ENCODE assay signal across 11 cellular contexts in genomic region chr2:73897240-73897583, GRCh38. TPM values are rescaled to one million over a fixed set of nuclear protein-coding genes. Genes with fewer than 3 reads are reported as not detected.
DNase-seq lines count a peak whose midpoint lies in the region; ATAC-seq, FAIRE-seq and TF ChIP-seq lines count a peak whose summit lies in the region.
"Had no signal": no experiment of that assay in that cellular context is flagged by ENCODE, and none has a peak within 500 bp of the region (broad histone marks: within the 10 kb centered on the region; RNA-seq: fewer than 3 reads in every experiment).

No MANE protein-coding gene starts in this region.

- peak overlapping the region; percentile 99 for H3K27ac ChIP-seq in muscle layer of colon (ENCODE audit: low read depth, low read length)
- H3K27ac ChIP-seq in tibial artery: peak overlapping the region; percentile 88 to 91

- H3K4me3 Mint-ChIP-seq in activated CD8-positive, alpha-beta memory T cell treated with anti-CD3 and anti-CD28 coated beads, Interleukin-2, amount 10 ng/mL, durations not matched to agents 7 days and 5 days: no peak overlapping the region
- no peak overlapping the region for H3K4me3 Mint-ChIP-seq in activated naive CD8-positive, alpha-beta T cell treated with anti-CD3 and anti-CD28 coated beads for 36 hours
- H3K4me3 Mint-ChIP-seq: activated naive CD4-positive, alpha-beta T cell treated with anti-CD3 and anti-CD28 coated beads for 36 hours had no signal

- H3K9ac ChIP-seq in muscle layer of colon (ENCODE audit: low read length): peak overlapping the region; percentile 99

- H3K27me3 ChIP-seq in muscle layer of colon (ENCODE audit: control insufficient read depth in 1 of 2, insufficient read depth in 2 of 2, low read length in 2 of 2) (no peaks in the 10 kb centered on the region), tibial artery (no peaks in the 10 kb centered on the region)

- intact Hi-C loops in tibial artery (cut with DNase I; ENCODE audit: low total_unique reads): no loop called here

- ATAC-seq in activated CD8-positive, alpha-beta memory T cell treated with anti-CD3 and anti-CD28 coated beads, Interleukin-2, amount 10 ng/mL, durations not matched to agents 7 days and 5 days: peak; percentile 17

- no peak for DNase-seq in activated CD8-positive, alpha-beta memory T cell treated with anti-CD3 and anti-CD28 coated beads, Interleukin-2, amount 10 ng/mL, durations not matched to agents 7 days and 5 days
- DNase-seq in activated CD8-positive, alpha-beta memory T cell treated with anti-CD3 and anti-CD28 coated beads, Interleukin-2, amount 50 U/mL, for 4 hours: no peak
- no peak for DNase-seq in activated naive CD8-positive, alpha-beta T cell treated with anti-CD3 and anti-CD28 coated beads for 36 hours
- DNase-seq in tibial artery (peak in 1 of 2 donors; percentile 56), GM12891 (ENCODE audit: insufficient read length, low spot score) (no peak), NCI-H2107 treated with DMSO at 0.1 percent for 48 hours (lab: John Stamatoyannopoulos, UW; ENCODE audit: unreplicated experiment) (no peak), NCI-H146 (lab: John Stamatoyannopoulos, UW) (no peak)
- DNase-seq: NCI-H2171 treated with DMSO at 0.1 percent for 48 hours had no signal

- H3K9me3 ChIP-seq in muscle layer of colon (ENCODE audit: low read length) (no peaks in the 10 kb centered on the region), tibial artery (no peaks in the 10 kb centered on the region)

- no peak for FAIRE-seq in GM12891 (lab: Jason Lieb, UNC)
- FAIRE-seq: colon had no signal

- no peak for TF ChIP-seq CTCF in tibial artery (IDR thresholded peaks at IDR 0.05)

- H3K4me1 ChIP-seq in muscle layer of colon (ENCODE audit: insufficient read depth, low read length) (peaks cover 25% of the 10 kb centered on the region), tibial artery (peaks cover 0 to 74% (median 21%) of the 10 kb centered on the region in 4 donors)

- peaks cover 40% of the 10 kb centered on the region for H3K4me1 Mint-ChIP-seq in activated CD8-positive, alpha-beta memory T cell treated with anti-CD3 and anti-CD28 coated beads, Interleukin-2, amount 10 ng/mL, durations not matched to agents 7 days and 5 days
- H3K4me1 Mint-ChIP-seq in activated naive CD8-positive, alpha-beta T cell treated with anti-CD3 and anti-CD28 coated beads for 36 hours: peaks cover 32% of the 10 kb centered on the region

- H3K36me3 Mint-ChIP-seq in activated CD8-positive, alpha-beta memory T cell treated with anti-CD3 and anti-CD28 coated beads, Interleukin-2, amount 10 ng/mL, durations not matched to agents 7 days and 5 days: no peaks in the 10 kb centered on the region
- H3K36me3 Mint-ChIP-seq in activated naive CD8-positive, alpha-beta T cell treated with anti-CD3 and anti-CD28 coated beads for 36 hours: no peaks in the 10 kb centered on the region

- H3K4me3 ChIP-seq in muscle layer of colon (ENCODE audit: low read depth in 1 of 2, low read length in 2 of 2) (peak overlapping the region; percentile 47 to 83), tibial artery (peak overlapping the region; percentile 60 to 62)

- peak overlapping the region; percentile 82 for H3K27ac Mint-ChIP-seq in activated CD8-positive, alpha-beta memory T cell treated with anti-CD3 and anti-CD28 coated beads, Interleukin-2, amount 10 ng/mL, durations not matched to agents 7 days and 5 days
- H3K27ac Mint-ChIP-seq in activated naive CD8-positive, alpha-beta T cell treated with anti-CD3 and anti-CD28 coated beads for 36 hours: peak overlapping the region; percentile 80

- CTCF ChIA-PET in activated CD8-positive, alpha-beta memory T cell treated with anti-CD3 and anti-CD28 coated beads, Interleukin-2, amount 10 ng/mL, durations not matched to agents 7 days and 5 days (lab: Charles Lee): interaction anchor here (1.4 to 1.6 kb wide), 3 partner anchors 11 to 73 kb away, joined by 6 to 9 read pairs (median 6); no protein-coding TSS in a partner anchor

- no peaks in the 10 kb centered on the region for H3K27me3 Mint-ChIP-seq in activated CD8-positive, alpha-beta memory T cell treated with anti-CD3 and anti-CD28 coated beads, Interleukin-2, amount 10 ng/mL, durations not matched to agents 7 days and 5 days
- H3K27me3 Mint-ChIP-seq in activated naive CD8-positive, alpha-beta T cell treated with anti-CD3 and anti-CD28 coated beads for 36 hours: no peaks in the 10 kb centered on the region

- H3K36me3 ChIP-seq in muscle layer of colon (ENCODE audit: insufficient read depth, low read length): peaks cover 81% of the 10 kb centered on the region
- H3K36me3 ChIP-seq in tibial artery: peaks cover 1 to 12% (median 11%) of the 10 kb centered on the region in 3 donors

- H3K9me3 Mint-ChIP-seq in activated CD8-positive, alpha-beta memory T cell treated with anti-CD3 and anti-CD28 coated beads, Interleukin-2, amount 10 ng/mL, durations not matched to agents 7 days and 5 days (ENCODE audit: low read depth): no peaks in the 10 kb centered on the region
- H3K9me3 Mint-ChIP-seq in activated naive CD8-positive, alpha-beta T cell treated with anti-CD3 and anti-CD28 coated beads for 36 hours: no peaks in the 10 kb centered on the region
- H3K9me3 Mint-ChIP-seq: activated naive CD4-positive, alpha-beta T cell treated with anti-CD3 and anti-CD28 coated beads for 36 hours had no signal

- no peak for TF ChIP-seq POLR2A in GM12891 (IDR thresholded peaks at IDR 0.05; ENCODE audit: low read depth, low read length)

TF ChIP-seq in GM12891, 5 proteins besides CTCF, POLR2A, EP300 and RAD21:
- TF ChIP-seq POLR2AphosphoS5 (IDR thresholded peaks at IDR 0.05; ENCODE audit: low read depth, low read length) (no peak), TAF1 (IDR thresholded peaks at IDR 0.05; ENCODE audit: low read depth, low read length) (no peak), POU2F2 (IDR thresholded peaks at IDR 0.05; ENCODE audit: low read depth, low read length) (no peak), SPI1 (IDR thresholded peaks at IDR 0.05; ENCODE audit: low read depth, low read length) (no peak), PAX5 (IDR thresholded peaks at IDR 0.05; ENCODE audit: insufficient read depth, low read length, severe bottlenecking) (no peak)

RNA-seq across cellular contexts. Expression of gene ACTG2, which starts 4.4 kb away (rescaled TPM):
- not detected for total RNA-seq in activated CD8-positive, alpha-beta memory T cell treated with anti-CD3 and anti-CD28 coated beads, Interleukin-2, amount 10 ng/mL, durations not matched to agents 7 days and 5 days
- under 1 TPM; 0.12 to 0.27 TPM for total RNA-seq in activated naive CD8-positive, alpha-beta T cell treated with anti-CD3 and anti-CD28 coated beads for 36 hours
- not detected for polyA plus RNA-seq in GM12891 (2012; ENCODE audit: low read depth, missing spikeins)
- total RNA-seq: activated naive CD4-positive, alpha-beta T cell treated with anti-CD3 and anti-CD28 coated beads for 36 hours had no signal

RNA-seq across cellular contexts. Expression of gene DGUOK, which starts 29.5 kb away (rescaled TPM):
- 10 to 100 TPM; 65.9 to 75.4 TPM for total RNA-seq in activated CD8-positive, alpha-beta memory T cell treated with anti-CD3 and anti-CD28 coated beads, Interleukin-2, amount 10 ng/mL, durations not matched to agents 7 days and 5 days
- 10 to 100 TPM; 96.8 to 97.1 TPM for total RNA-seq in activated naive CD8-positive, alpha-beta T cell treated with anti-CD3 and anti-CD28 coated beads for 36 hours
- polyA plus RNA-seq in GM12891 (2012; ENCODE audit: low read depth, missing spikeins): 110 TPM
